ENCODE assay signal across 9 cellular contexts in genomic region chr14:70257526-70257925, GRCh38.
DNase-seq lines count a peak whose midpoint lies in the region; ATAC-seq and TF ChIP-seq lines count a peak whose summit lies in the region.
"Had no signal": no experiment of that assay in that cellular context is flagged by ENCODE, and none has a peak within 500 bp of the region (broad histone marks: within the 10 kb centered on the region; RNA-seq: fewer than 3 reads in every experiment).

No MANE protein-coding gene starts in this region.

- no peak for ATAC-seq in GM21825 (IDR thresholded peaks at IDR 0.05; ENCODE audit: unreplicated experiment)
- ATAC-seq in HG03039 (IDR thresholded peaks at IDR 0.05; ENCODE audit: unreplicated experiment), result no peak
- ATAC-seq: heart right ventricle had no signal

- H3K4me3 ChIP-seq in BJ (ENCODE audit: low read depth, low read length), result no peak overlapping the region
- H3K4me3 ChIP-seq: heart right ventricle had no signal

- TF ChIP-seq CTCF in BJ (IDR thresholded peaks at IDR 0.05; ENCODE audit: insufficient read depth, low read depth, low read length), result peak; percentile 18; the same call in 1 of the 2 replicates
- no peak for TF ChIP-seq CTCF in GM10248 (IDR thresholded peaks at IDR 0.05; ENCODE audit: control extremely low read depth, extremely low read depth, low read depth, missing control alignments)

- POLR2A ChIA-PET in BJ (lab: Charles Lee) (no interaction called here), GM10248 (lab: Yijun Ruan, JAX) (no interaction called here)

- CTCF ChIA-PET in BJ (lab: Yijun Ruan, JAX) (no interaction called here), GM10248 (lab: Yijun Ruan, JAX) (interaction anchor here (0.7 to 1.2 kb wide), 3 partner anchors 17 to 394 kb away, joined by 3 to 4 read pairs (median 3); no protein-coding TSS in a partner anchor)

- DNase-seq in BJ (ENCODE audit: low read depth), result no peak
- peak; percentile 47 for DNase-seq in GM10248 (ENCODE audit: extremely low spot score)
- DNase-seq in NCI-H2107 treated with DMSO at 0.1 percent for 48 hours (lab: John Stamatoyannopoulos, UW; ENCODE audit: unreplicated experiment), result peak; percentile 76
- DNase-seq in erythroblast (lab: John Stamatoyannopoulos, UW), result peak; percentile 76 to 86
- no peak for DNase-seq in retina
- DNase-seq in AG08395 (ENCODE audit: low spot score), result no peak
- DNase-seq: heart right ventricle had no signal

- TF ChIP-seq POLR2A in erythroblast (IDR thresholded peaks at IDR 0.05; ENCODE audit: low read length), result no peak

- H3K36me3 ChIP-seq in BJ (ENCODE audit: control insufficient read depth, insufficient read depth, low read length), result no peaks in the 10 kb centered on the region
- H3K36me3 ChIP-seq: heart right ventricle had no signal

- peaks cover 2% of the 10 kb centered on the region; the same call in 1 of the 2 replicates for H3K27me3 ChIP-seq in BJ (ENCODE audit: control insufficient read depth, insufficient read depth, low read length)

Comparison
In these comparisons a context has a peak if more than half of its experiments do, and no peak if none do; other contexts are left out.
1. DNase-seq: peak in GM10248 (single experiment), NCI-H2107 treated with DMSO at 0.1 percent for 48 hours (single experiment) and erythroblast (2 of 2); none in BJ (single experiment), retina (single experiment) and AG08395 (single experiment).